10 cellular contexts compared by ENCODE assay signal in genomic region chr13:99355267-99356215, GRCh38. TPM values are rescaled to one million over a fixed set of nuclear protein-coding genes. Genes with fewer than 3 reads are reported as not detected.
DNase-seq lines count a peak whose midpoint lies in the region; ATAC-seq and TF ChIP-seq lines count a peak whose summit lies in the region.
"Had no signal": no experiment of that assay in that cellular context is flagged by ENCODE, and none has a peak within 500 bp of the region (broad histone marks: within the 10 kb centered on the region; RNA-seq: fewer than 3 reads in every experiment).

No MANE protein-coding gene starts in this region.

- H2AFZ ChIP-seq in OCI-LY1 (ENCODE audit: low read length), result no peak overlapping the region

- DNase-seq in gastrocnemius medialis, result no peak
- DNase-seq in GM13976 (ENCODE audit: low spot score), result no peak
- no peak for DNase-seq in T-helper 9 cell
- DNase-seq in HCEC 1CT, result no peak
- DNase-seq: NCI-H1436 had no signal

- intact Hi-C loops in gastrocnemius medialis (cut with DNase I; ENCODE audit: low total_unique reads), result no loop called here

- peak overlapping the region; percentile 53; the same call in 1 of the 2 replicates for H3K9ac ChIP-seq in OCI-LY1 (ENCODE audit: low read length)

- peaks cover 92% of the 10 kb centered on the region for H3K36me3 ChIP-seq in OCI-LY1 (ENCODE audit: insufficient read depth, low read length)
- peaks cover 2 to 24% of the 10 kb centered on the region in 2 donors for H3K36me3 ChIP-seq in esophagus (ENCODE audit: control insufficient read depth in 2 of 2, insufficient read depth in 2 of 2, low read length in 1 of 2)
- peaks cover 0 to 19% of the 10 kb centered on the region in 2 donors for H3K36me3 ChIP-seq in gastrocnemius medialis

- H3K4me1 ChIP-seq in OCI-LY1 (ENCODE audit: insufficient read depth, low read length, severe bottlenecking), result peaks cover 100% of the 10 kb centered on the region
- peaks cover 5 to 17% of the 10 kb centered on the region in 2 donors for H3K4me1 ChIP-seq in esophagus (ENCODE audit: control insufficient read depth in 2 of 2, insufficient read depth in 2 of 2, low read length in 1 of 2)
- no peaks in the 10 kb centered on the region for H3K4me1 ChIP-seq in gastrocnemius medialis

- no peaks in the 10 kb centered on the region for H3K27me3 ChIP-seq in OCI-LY1 (ENCODE audit: insufficient read depth, low read length)
- H3K27me3 ChIP-seq in esophagus (ENCODE audit: control insufficient read depth in 1 of 2, insufficient read depth in 2 of 2, low read length in 2 of 2), result no peaks in the 10 kb centered on the region
- H3K27me3 ChIP-seq in gastrocnemius medialis, result no peaks in the 10 kb centered on the region

- H3K27ac ChIP-seq in OCI-LY1 (ENCODE audit: low read depth, low read length, poor library complexity, severe bottlenecking) (peak overlapping the region; percentile 88), esophagus (ENCODE audit: low read depth in 2 of 2, low read length in 1 of 2) (peak overlapping the region; percentile 64 to 82), gastrocnemius medialis (peak overlapping the region in 3 of 4 donors; percentile 19 to 45 (median 44))

- no peak for TF ChIP-seq CTCF in OCI-LY1 (IDR thresholded peaks at IDR 0.05; ENCODE audit: low read length)
- no peak for TF ChIP-seq CTCF in gastrocnemius medialis (IDR thresholded peaks at IDR 0.05 in 4 of 5, conservative IDR thresholded peaks at IDR 0.05 in 1 of 5)
- TF ChIP-seq CTCF in GM13976 (IDR thresholded peaks at IDR 0.05; ENCODE audit: borderline replicate concordance, control extremely low read depth, extremely low read depth, insufficient read depth, missing control alignments), result no peak

- H3K79me2 ChIP-seq in OCI-LY1 (ENCODE audit: insufficient read depth, low read length), result peaks cover 96% of the 10 kb centered on the region

- no peaks in the 10 kb centered on the region for H3K9me3 ChIP-seq in OCI-LY1 (ENCODE audit: low read length)
- H3K9me3 ChIP-seq in esophagus (ENCODE audit: control insufficient read depth in 2 of 2, insufficient read depth in 1 of 2, low read depth in 1 of 2, low read length in 1 of 2), result no peaks in the 10 kb centered on the region
- no peaks in the 10 kb centered on the region for H3K9me3 ChIP-seq in gastrocnemius medialis

- H4K20me1 ChIP-seq in OCI-LY1 (ENCODE audit: insufficient read depth, low read length), result no peaks in the 10 kb centered on the region

- H3K4me2 ChIP-seq in OCI-LY1 (ENCODE audit: low read length), result peak overlapping the region; percentile 50

- H3F3A ChIP-seq in OCI-LY1 (ENCODE audit: insufficient read depth, low read length), result no peaks in the 10 kb centered on the region

- in situ Hi-C loops in gastrocnemius medialis (cut with MboI; ENCODE audit: low sequenced_read_pairs in 4 of 4) (no loop called here), GM13976 (cut with MboI; ENCODE audit: low sequenced_read_pairs, unreplicated experiment) (no loop called here)

- H3K9me2 ChIP-seq in OCI-LY1 (ENCODE audit: low read depth, low read length), result no peaks in the 10 kb centered on the region

- WGBS in esophagus, 2 donors, result 82 to 84% methylated on average over 19 of the region's 19 CpGs

- ATAC-seq in GM18511 (IDR thresholded peaks at IDR 0.05; ENCODE audit: unreplicated experiment), result peak; percentile 1
- peak; percentile 16 to 23 for ATAC-seq in gastrocnemius medialis
- ATAC-seq in HG03520 (IDR thresholded peaks at IDR 0.05; ENCODE audit: unreplicated experiment), result no peak

- H3K4me3 ChIP-seq in OCI-LY1 (ENCODE audit: low read depth, low read length, poor library complexity, severe bottlenecking) (peak overlapping the region; percentile 31), esophagus (ENCODE audit: low read depth in 1 of 2, low read length in 2 of 2) (no peak overlapping the region), gastrocnemius medialis (no peak overlapping the region)
- H3K4me3 ChIP-seq: lung had no signal

- TF ChIP-seq POLR2A in gastrocnemius medialis (IDR thresholded peaks at IDR 0.05), result no peak

RNA-seq across cellular contexts. Expression of gene GPR183, which starts 48.3 kb away (rescaled TPM):
- 1 to 10 TPM; 1.5 to 2.2 TPM for polyA plus RNA-seq in esophagus
- 1 to 10 TPM in 3 of 4 donors, under 1 TPM in 1; 0.49 to 3.4 (median 2.5) TPM for total RNA-seq in gastrocnemius medialis
